In the genomic region with DNA sequence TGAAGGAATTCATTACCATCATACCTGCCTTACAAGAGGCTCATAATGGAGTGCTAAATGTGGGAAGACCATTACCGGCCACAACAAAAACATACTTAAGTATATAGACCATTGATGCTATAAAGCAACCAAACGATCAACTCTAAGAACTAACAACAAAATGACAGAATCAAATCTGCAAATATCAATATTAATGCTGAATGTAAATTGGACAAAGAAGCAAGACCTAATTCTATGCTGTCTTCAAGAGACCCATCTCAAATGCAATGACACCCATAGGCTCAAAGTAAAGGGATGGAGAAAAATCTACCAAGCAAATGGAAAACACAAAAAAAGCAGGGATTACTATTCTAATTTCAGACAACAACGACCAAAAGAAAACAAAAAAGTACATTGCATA, we compare ENCODE assay signal across 8 cellular contexts.
"Had no signal": no experiment of that assay in that cellular context is flagged by ENCODE, and none has a peak within 500 bp of the region (broad histone marks: within the 10 kb centered on the region; RNA-seq: fewer than 3 reads in every experiment).

No MANE protein-coding gene starts in this region.

- H3K9me3 ChIP-seq: HAP-1 had no signal

- H3K4me1 ChIP-seq: HAP-1 had no signal

- H3K27ac ChIP-seq: GM23248 had no signal

- H3K9ac ChIP-seq: GM23248 had no signal

- H3K4me1 Mint-ChIP-seq: H9 had no signal

- H3K4me3 ChIP-seq: GM23248, HAP-1 had no signal

- H3K9me3 Mint-ChIP-seq: H9, HFFc6 had no signal

- ATAC-seq: HCT116 had no signal

- DNase-seq: GOT3, H7, H9, HFFc6 had no signal

- H3K4me3 Mint-ChIP-seq: H9, HFFc6 had no signal

- FAIRE-seq: H1 had no signal

- H3K27ac Mint-ChIP-seq: H9, HFFc6 had no signal

- H3K36me3 ChIP-seq: HAP-1 had no signal

- H2AFZ ChIP-seq: GM23248 had no signal
